In the genomic region with DNA sequence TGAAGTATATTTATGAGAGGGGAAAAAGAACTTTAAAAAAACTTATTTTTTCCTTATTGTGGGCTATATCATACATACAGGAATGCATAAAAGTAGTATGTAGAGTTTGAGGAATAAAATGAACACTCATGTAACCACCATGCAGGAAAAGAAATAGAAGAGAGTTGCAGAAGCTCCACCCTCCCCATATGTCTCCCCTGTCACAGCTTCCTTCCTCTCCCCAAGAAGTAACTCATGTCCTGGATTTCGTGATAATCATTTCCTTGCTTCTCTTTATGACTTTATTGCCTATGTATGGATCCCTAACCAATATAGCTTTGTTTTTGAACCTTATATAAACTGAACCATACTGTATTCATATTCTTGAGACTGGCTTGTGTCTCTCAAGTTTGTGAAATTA, we compare ENCODE assay signal across 3 cellular contexts.
A peak's percentile ranks its signal among the peaks of the same experiment; 100 is the strongest.
TF ChIP-seq lines count a peak whose summit lies in the region.

No MANE protein-coding gene starts in this region.

TF ChIP-seq in SK-N-SH treated with all-trans-retinoic acid at 6 μM for 48 hours, 23 proteins besides CTCF, POLR2A, EP300 and RAD21 (continued from another document):
- TF ChIP-seq, protein P1, sequence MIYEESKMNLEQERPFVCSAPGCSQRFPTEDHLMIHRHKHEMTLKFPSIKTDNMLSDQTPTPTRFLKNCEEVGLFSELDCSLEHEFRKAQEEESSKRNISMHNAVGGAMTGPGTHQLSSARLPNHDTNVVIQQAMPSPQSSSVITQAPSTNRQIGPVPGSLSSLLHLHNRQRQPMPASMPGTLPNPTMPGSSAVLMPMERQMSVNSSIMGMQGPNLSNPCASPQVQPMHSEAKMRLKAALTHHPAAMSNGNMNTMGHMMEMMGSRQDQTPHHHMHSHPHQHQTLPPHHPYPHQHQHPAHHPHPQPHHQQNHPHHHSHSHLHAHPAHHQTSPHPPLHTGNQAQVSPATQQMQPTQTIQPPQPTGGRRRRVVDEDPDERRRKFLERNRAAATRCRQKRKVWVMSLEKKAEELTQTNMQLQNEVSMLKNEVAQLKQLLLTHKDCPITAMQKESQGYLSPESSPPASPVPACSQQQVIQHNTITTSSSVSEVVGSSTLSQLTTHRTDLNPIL (CRISPR knock-in tag; IDR thresholded peaks at IDR 0.05; ENCODE audit: low read depth) = no peak
- no peak for TF ChIP-seq ISL1 (CRISPR knock-in tag; IDR thresholded peaks at IDR 0.05)
- TF ChIP-seq, protein P2, sequence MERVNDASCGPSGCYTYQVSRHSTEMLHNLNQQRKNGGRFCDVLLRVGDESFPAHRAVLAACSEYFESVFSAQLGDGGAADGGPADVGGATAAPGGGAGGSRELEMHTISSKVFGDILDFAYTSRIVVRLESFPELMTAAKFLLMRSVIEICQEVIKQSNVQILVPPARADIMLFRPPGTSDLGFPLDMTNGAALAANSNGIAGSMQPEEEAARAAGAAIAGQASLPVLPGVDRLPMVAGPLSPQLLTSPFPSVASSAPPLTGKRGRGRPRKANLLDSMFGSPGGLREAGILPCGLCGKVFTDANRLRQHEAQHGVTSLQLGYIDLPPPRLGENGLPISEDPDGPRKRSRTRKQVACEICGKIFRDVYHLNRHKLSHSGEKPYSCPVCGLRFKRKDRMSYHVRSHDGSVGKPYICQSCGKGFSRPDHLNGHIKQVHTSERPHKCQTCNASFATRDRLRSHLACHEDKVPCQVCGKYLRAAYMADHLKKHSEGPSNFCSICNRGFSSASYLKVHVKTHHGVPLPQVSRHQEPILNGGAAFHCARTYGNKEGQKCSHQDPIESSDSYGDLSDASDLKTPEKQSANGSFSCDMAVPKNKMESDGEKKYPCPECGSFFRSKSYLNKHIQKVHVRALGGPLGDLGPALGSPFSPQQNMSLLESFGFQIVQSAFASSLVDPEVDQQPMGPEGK (CRISPR knock-in tag; IDR thresholded peaks at IDR 0.05; ENCODE audit: borderline replicate concordance) = no peak
- TF ChIP-seq, protein P3, sequence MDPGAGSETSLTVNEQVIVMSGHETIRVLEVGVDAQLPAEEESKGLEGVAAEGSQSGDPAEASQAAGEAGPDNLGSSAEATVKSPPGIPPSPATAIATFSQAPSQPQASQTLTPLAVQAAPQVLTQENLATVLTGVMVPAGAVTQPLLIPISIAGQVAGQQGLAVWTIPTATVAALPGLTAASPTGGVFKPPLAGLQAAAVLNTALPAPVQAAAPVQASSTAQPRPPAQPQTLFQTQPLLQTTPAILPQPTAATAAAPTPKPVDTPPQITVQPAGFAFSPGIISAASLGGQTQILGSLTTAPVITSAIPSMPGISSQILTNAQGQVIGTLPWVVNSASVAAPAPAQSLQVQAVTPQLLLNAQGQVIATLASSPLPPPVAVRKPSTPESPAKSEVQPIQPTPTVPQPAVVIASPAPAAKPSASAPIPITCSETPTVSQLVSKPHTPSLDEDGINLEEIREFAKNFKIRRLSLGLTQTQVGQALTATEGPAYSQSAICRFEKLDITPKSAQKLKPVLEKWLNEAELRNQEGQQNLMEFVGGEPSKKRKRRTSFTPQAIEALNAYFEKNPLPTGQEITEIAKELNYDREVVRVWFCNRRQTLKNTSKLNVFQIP (CRISPR knock-in tag; IDR thresholded peaks at IDR 0.05; ENCODE audit: borderline replicate concordance, low read depth) = no peak
- no peak for TF ChIP-seq ZNF70 (CRISPR knock-in tag; IDR thresholded peaks at IDR 0.05)
- TF ChIP-seq ARNTL (CRISPR knock-in tag; IDR thresholded peaks at IDR 0.05; ENCODE audit: borderline replicate concordance, low read depth) = no peak
- TF ChIP-seq, protein P4, sequence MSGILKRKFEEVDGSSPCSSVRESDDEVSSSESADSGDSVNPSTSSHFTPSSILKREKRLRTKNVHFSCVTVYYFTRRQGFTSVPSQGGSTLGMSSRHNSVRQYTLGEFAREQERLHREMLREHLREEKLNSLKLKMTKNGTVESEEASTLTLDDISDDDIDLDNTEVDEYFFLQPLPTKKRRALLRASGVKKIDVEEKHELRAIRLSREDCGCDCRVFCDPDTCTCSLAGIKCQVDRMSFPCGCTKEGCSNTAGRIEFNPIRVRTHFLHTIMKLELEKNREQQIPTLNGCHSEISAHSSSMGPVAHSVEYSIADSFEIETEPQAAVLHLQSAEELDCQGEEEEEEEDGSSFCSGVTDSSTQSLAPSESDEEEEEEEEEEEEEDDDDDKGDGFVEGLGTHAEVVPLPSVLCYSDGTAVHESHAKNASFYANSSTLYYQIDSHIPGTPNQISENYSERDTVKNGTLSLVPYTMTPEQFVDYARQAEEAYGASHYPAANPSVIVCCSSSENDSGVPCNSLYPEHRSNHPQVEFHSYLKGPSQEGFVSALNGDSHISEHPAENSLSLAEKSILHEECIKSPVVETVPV (CRISPR knock-in tag; IDR thresholded peaks at IDR 0.05) = no peak

TF ChIP-seq in SK-N-SH, 30 proteins besides CTCF, POLR2A, EP300 and RAD21 (continued from another document):
- TF ChIP-seq, protein P5, sequence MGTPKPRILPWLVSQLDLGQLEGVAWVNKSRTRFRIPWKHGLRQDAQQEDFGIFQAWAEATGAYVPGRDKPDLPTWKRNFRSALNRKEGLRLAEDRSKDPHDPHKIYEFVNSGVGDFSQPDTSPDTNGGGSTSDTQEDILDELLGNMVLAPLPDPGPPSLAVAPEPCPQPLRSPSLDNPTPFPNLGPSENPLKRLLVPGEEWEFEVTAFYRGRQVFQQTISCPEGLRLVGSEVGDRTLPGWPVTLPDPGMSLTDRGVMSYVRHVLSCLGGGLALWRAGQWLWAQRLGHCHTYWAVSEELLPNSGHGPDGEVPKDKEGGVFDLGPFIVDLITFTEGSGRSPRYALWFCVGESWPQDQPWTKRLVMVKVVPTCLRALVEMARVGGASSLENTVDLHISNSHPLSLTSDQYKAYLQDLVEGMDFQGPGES (IDR thresholded peaks at IDR 0.05; ENCODE audit: low read depth, low read length) = no peak
- no peak for TF ChIP-seq MEF2A (IDR thresholded peaks at IDR 0.05; ENCODE audit: borderline replicate concordance, low read depth)
- TF ChIP-seq RFX5 (IDR thresholded peaks at IDR 0.05; ENCODE audit: low read length) = no peak
- TF ChIP-seq MXI1 (IDR thresholded peaks at IDR 0.05; ENCODE audit: low read depth, low read length) = no peak
- no peak for TF ChIP-seq FOSL2 (IDR thresholded peaks at IDR 0.05; ENCODE audit: borderline replicate concordance, low read depth)
- TF ChIP-seq JUND (IDR thresholded peaks at IDR 0.05) = no peak
- TF ChIP-seq, protein P6, sequence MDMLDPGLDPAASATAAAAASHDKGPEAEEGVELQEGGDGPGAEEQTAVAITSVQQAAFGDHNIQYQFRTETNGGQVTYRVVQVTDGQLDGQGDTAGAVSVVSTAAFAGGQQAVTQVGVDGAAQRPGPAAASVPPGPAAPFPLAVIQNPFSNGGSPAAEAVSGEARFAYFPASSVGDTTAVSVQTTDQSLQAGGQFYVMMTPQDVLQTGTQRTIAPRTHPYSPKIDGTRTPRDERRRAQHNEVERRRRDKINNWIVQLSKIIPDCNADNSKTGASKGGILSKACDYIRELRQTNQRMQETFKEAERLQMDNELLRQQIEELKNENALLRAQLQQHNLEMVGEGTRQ (IDR thresholded peaks at IDR 0.05; ENCODE audit: borderline replicate concordance, low read depth, low read length) = no peak
- TF ChIP-seq, protein P7, sequence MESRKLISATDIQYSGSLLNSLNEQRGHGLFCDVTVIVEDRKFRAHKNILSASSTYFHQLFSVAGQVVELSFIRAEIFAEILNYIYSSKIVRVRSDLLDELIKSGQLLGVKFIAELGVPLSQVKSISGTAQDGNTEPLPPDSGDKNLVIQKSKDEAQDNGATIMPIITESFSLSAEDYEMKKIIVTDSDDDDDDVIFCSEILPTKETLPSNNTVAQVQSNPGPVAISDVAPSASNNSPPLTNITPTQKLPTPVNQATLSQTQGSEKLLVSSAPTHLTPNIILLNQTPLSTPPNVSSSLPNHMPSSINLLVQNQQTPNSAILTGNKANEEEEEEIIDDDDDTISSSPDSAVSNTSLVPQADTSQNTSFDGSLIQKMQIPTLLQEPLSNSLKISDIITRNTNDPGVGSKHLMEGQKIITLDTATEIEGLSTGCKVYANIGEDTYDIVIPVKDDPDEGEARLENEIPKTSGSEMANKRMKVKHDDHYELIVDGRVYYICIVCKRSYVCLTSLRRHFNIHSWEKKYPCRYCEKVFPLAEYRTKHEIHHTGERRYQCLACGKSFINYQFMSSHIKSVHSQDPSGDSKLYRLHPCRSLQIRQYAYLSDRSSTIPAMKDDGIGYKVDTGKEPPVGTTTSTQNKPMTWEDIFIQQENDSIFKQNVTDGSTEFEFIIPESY (IDR thresholded peaks at IDR 0.05; ENCODE audit: borderline replicate concordance, low read depth) = no peak
- TF ChIP-seq RXRA (IDR thresholded peaks at IDR 0.05; ENCODE audit: borderline replicate concordance, low read depth) = no peak

TF ChIP-seq in K562, 482 proteins besides CTCF, POLR2A, EP300 and RAD21 (continued from another document):
- TF ChIP-seq, protein P8, sequence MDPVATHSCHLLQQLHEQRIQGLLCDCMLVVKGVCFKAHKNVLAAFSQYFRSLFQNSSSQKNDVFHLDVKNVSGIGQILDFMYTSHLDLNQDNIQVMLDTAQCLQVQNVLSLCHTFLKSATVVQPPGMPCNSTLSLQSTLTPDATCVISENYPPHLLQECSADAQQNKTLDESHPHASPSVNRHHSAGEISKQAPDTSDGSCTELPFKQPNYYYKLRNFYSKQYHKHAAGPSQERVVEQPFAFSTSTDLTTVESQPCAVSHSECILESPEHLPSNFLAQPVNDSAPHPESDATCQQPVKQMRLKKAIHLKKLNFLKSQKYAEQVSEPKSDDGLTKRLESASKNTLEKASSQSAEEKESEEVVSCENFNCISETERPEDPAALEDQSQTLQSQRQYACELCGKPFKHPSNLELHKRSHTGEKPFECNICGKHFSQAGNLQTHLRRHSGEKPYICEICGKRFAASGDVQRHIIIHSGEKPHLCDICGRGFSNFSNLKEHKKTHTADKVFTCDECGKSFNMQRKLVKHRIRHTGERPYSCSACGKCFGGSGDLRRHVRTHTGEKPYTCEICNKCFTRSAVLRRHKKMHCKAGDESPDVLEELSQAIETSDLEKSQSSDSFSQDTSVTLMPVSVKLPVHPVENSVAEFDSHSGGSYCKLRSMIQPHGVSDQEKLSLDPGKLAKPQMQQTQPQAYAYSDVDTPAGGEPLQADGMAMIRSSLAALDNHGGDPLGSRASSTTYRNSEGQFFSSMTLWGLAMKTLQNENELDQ (CRISPR knock-in tag; IDR thresholded peaks at IDR 0.05; ENCODE audit: borderline replicate concordance) = no peak
- TF ChIP-seq, protein P9, sequence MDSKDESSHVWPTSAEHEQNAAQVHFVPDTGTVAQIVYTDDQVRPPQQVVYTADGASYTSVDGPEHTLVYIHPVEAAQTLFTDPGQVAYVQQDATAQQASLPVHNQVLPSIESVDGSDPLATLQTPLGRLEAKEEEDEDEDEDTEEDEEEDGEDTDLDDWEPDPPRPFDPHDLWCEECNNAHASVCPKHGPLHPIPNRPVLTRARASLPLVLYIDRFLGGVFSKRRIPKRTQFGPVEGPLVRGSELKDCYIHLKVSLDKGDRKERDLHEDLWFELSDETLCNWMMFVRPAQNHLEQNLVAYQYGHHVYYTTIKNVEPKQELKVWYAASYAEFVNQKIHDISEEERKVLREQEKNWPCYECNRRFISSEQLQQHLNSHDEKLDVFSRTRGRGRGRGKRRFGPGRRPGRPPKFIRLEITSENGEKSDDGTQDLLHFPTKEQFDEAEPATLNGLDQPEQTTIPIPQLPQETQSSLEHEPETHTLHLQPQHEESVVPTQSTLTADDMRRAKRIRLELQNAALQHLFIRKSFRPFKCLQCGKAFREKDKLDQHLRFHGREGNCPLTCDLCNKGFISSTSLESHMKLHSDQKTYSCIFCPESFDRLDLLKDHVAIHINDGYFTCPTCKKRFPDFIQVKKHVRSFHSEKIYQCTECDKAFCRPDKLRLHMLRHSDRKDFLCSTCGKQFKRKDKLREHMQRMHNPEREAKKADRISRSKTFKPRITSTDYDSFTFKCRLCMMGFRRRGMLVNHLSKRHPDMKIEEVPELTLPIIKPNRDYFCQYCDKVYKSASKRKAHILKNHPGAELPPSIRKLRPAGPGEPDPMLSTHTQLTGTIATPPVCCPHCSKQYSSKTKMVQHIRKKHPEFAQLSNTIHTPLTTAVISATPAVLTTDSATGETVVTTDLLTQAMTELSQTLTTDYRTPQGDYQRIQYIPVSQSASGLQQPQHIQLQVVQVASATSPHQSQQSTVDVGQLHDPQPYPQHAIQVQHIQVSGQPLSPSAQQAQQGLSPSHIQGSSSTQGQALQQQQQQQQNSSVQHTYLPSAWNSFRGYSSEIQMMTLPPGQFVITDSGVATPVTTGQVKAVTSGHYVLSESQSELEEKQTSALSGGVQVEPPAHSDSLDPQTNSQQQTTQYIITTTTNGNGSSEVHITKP (IDR thresholded peaks at IDR 0.05; ENCODE audit: partially characterized antibody) = peak; percentile 39
- TF ChIP-seq MEIS2 (IDR thresholded peaks at IDR 0.05; ENCODE audit: partially characterized antibody) = peak; percentile 26
- TF ChIP-seq SAP30 (IDR thresholded peaks at IDR 0.05; ENCODE audit: borderline replicate concordance, insufficient read depth, low read depth, low read length, poor library complexity, severe bottlenecking) = no peak
- no peak for TF ChIP-seq TEAD4 (IDR thresholded peaks at IDR 0.05; ENCODE audit: low read length)
- TF ChIP-seq TEAD4 (CRISPR knock-in tag; IDR thresholded peaks at IDR 0.05; ENCODE audit: borderline replicate concordance) = no peak
- TF ChIP-seq, protein P10, sequence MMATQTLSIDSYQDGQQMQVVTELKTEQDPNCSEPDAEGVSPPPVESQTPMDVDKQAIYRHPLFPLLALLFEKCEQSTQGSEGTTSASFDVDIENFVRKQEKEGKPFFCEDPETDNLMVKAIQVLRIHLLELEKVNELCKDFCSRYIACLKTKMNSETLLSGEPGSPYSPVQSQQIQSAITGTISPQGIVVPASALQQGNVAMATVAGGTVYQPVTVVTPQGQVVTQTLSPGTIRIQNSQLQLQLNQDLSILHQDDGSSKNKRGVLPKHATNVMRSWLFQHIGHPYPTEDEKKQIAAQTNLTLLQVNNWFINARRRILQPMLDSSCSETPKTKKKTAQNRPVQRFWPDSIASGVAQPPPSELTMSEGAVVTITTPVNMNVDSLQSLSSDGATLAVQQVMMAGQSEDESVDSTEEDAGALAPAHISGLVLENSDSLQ (IDR thresholded peaks at IDR 0.05) = 0 out of 2 replicates have a peak, but pooled peaks have one; percentile 30
- no peak for TF ChIP-seq RAD51 (IDR thresholded peaks at IDR 0.05; ENCODE audit: borderline replicate concordance, low read depth)
TF ChIP-seq in K562: peak in this region for 4.
